ENCODE assay signal across 8 cellular contexts in genomic region chr18:36828630-36829361, GRCh38. TPM values are rescaled to one million over a fixed set of nuclear protein-coding genes. Genes with fewer than 3 reads are reported as not detected.
DNase-seq lines count a peak whose midpoint lies in the region; ATAC-seq and TF ChIP-seq lines count a peak whose summit lies in the region.

KIAA1328 (plus strand) TSS chr18:36829127; CDS start chr18:36829139, 12 bp downstream.
TPGS2 (minus strand) TSS chr18:36829002; CDS start chr18:36828767, 235 bp downstream.

- peak within 1 kb of the TSS; percentile 88 for H3K27ac ChIP-seq in GM23338 (ENCODE audit: low read depth)

- H3K4me2 ChIP-seq in GM23338 = peak within 1 kb of the TSS; percentile 79

- H3F3A ChIP-seq in GM23338 (replicated peaks; ENCODE audit: low read depth) = no peaks in the 10 kb centered on the region; the same call in 1 of the 2 replicates

- H3K79me2 ChIP-seq in GM23338 (replicated peaks; ENCODE audit: insufficient read depth) = peaks cover 31% of the 10 kb centered on the region

- peaks cover 18% of the 10 kb centered on the region for H3K4me1 Mint-ChIP-seq in GM23338
- H3K4me1 Mint-ChIP-seq in activated T-helper 2 cell treated with anti-CD3 and anti-CD28 coated beads, Interferon-gamma antibody, Interleukin-2, Interleukin-4, amounts not matched to agents 10 μg/mL and 5 μg/mL and 100 μg/mL, durations not matched to agents 14 hours and 24 hours and 36 hours (ENCODE audit: low read depth) = peaks cover 48% of the 10 kb centered on the region
- peaks cover 38% of the 10 kb centered on the region for H3K4me1 Mint-ChIP-seq in nephron progenitor cell
- peaks cover 49% of the 10 kb centered on the region for H3K4me1 Mint-ChIP-seq in stimulated activated naive CD8-positive, alpha-beta T cell treated with anti-CD3 and anti-CD28 coated beads, Interleukin-15, amount 100 ng/mL, for 72 hours

- H3K4me3 Mint-ChIP-seq in GM23338 = peak within 1 kb of the TSS; percentile 100
- H3K4me3 Mint-ChIP-seq in activated T-helper 2 cell treated with anti-CD3 and anti-CD28 coated beads, Interferon-gamma antibody, Interleukin-2, Interleukin-4, amounts not matched to agents 10 μg/mL and 5 μg/mL and 100 μg/mL, durations not matched to agents 14 hours and 24 hours and 36 hours (ENCODE audit: low read depth) = peak within 1 kb of the TSS; percentile 88
- H3K4me3 Mint-ChIP-seq in nephron progenitor cell = peak within 1 kb of the TSS; percentile 98
- peak within 1 kb of the TSS; percentile 87 for H3K4me3 Mint-ChIP-seq in stimulated activated naive CD8-positive, alpha-beta T cell treated with anti-CD3 and anti-CD28 coated beads, Interleukin-15, amount 100 ng/mL, for 72 hours

- intact Hi-C loops in activated T-helper 2 cell treated with anti-CD3 and anti-CD28 coated beads, Interferon-gamma antibody, Interleukin-2, Interleukin-4, amounts not matched to agents 10 μg/mL and 5 μg/mL and 100 μg/mL, durations not matched to agents 14 hours and 24 hours and 36 hours (cut with micrococcal nuclease) = loop anchor here (2.0 to 5.0 kb wide), 4 partner anchors 22 to 856 kb away; partner anchors contain the start of genes ELP2, RMP24 and SLC39A6

- H3K9me3 Mint-ChIP-seq in GM23338 (no peaks in the 10 kb centered on the region), nephron progenitor cell (peaks cover 18% of the 10 kb centered on the region)
- H3K9me3 Mint-ChIP-seq in activated T-helper 2 cell treated with anti-CD3 and anti-CD28 coated beads, Interferon-gamma antibody, Interleukin-2, Interleukin-4, amounts not matched to agents 10 μg/mL and 5 μg/mL and 100 μg/mL, durations not matched to agents 14 hours and 24 hours and 36 hours = no peaks in the 10 kb centered on the region
- no peaks in the 10 kb centered on the region for H3K9me3 Mint-ChIP-seq in stimulated activated naive CD8-positive, alpha-beta T cell treated with anti-CD3 and anti-CD28 coated beads, Interleukin-15, amount 100 ng/mL, for 72 hours

- 0 out of 2 replicates have a peak, but pooled peaks cover 2% of the 10 kb centered on the region for H3K36me3 ChIP-seq in GM23338 (ENCODE audit: insufficient read depth)

- H3K9me2 ChIP-seq in GM23338 (ENCODE audit: insufficient read depth) = no peaks in the 10 kb centered on the region

- H3K4me3 ChIP-seq in GM23338 = peak within 1 kb of the TSS; percentile 95

- H3K36me3 Mint-ChIP-seq in GM23338 (ENCODE audit: low read depth) (peaks cover 18% of the 10 kb centered on the region), nephron progenitor cell (ENCODE audit: low read depth) (peaks cover 36% of the 10 kb centered on the region)
- H3K36me3 Mint-ChIP-seq in activated T-helper 2 cell treated with anti-CD3 and anti-CD28 coated beads, Interferon-gamma antibody, Interleukin-2, Interleukin-4, amounts not matched to agents 10 μg/mL and 5 μg/mL and 100 μg/mL, durations not matched to agents 14 hours and 24 hours and 36 hours (ENCODE audit: low read depth) = peaks cover 23% of the 10 kb centered on the region

- H3K27ac Mint-ChIP-seq in GM23338 (peak within 1 kb of the TSS; percentile 97), nephron progenitor cell (peak within 1 kb of the TSS; percentile 96)
- peak within 1 kb of the TSS; percentile 95 for H3K27ac Mint-ChIP-seq in activated T-helper 2 cell treated with anti-CD3 and anti-CD28 coated beads, Interferon-gamma antibody, Interleukin-2, Interleukin-4, amounts not matched to agents 10 μg/mL and 5 μg/mL and 100 μg/mL, durations not matched to agents 14 hours and 24 hours and 36 hours
- peak within 1 kb of the TSS; percentile 91 to 96 for H3K27ac Mint-ChIP-seq in stimulated activated naive CD8-positive, alpha-beta T cell treated with anti-CD3 and anti-CD28 coated beads, Interleukin-15, amount 100 ng/mL, for 72 hours

- H4K20me1 ChIP-seq in GM23338 (replicated peaks; ENCODE audit: insufficient read depth) = 0 out of 2 replicates have a peak, but pooled peaks cover 6% of the 10 kb centered on the region

- peak; percentile 87 for ATAC-seq in GM23338
- peak; percentile 93 for ATAC-seq in stimulated activated naive CD8-positive, alpha-beta T cell treated with anti-CD3 and anti-CD28 coated beads, Interleukin-15, amount 100 ng/mL, for 72 hours

- TF ChIP-seq CTCF in GM23338 (conservative IDR thresholded peaks at IDR 0.05; ENCODE audit: low read depth in 2 of 2) (peak; percentile 52 to 69), nephron progenitor cell (IDR thresholded peaks at IDR 0.05) (peak; percentile 52)

- H3K27me3 ChIP-seq in GM23338 (ENCODE audit: insufficient read depth) = no peaks in the 10 kb centered on the region

- DNase-seq in ELF-1 (ENCODE audit: low read depth, low spot score) = peak; percentile 91
- peak; percentile 88 for DNase-seq in GM23338 (ENCODE audit: low spot score)
- peak; percentile 83 for DNase-seq in LHCN-M2 (ENCODE audit: low read depth)
- peak; percentile 93 for DNase-seq in RPMI8226
- DNase-seq in activated T-helper 2 cell treated with anti-CD3 and anti-CD28 coated beads, Interferon-gamma antibody, Interleukin-2, Interleukin-4, amounts not matched to agents 10 μg/mL and 5 μg/mL and 100 μg/mL, durations not matched to agents 14 hours and 24 hours and 36 hours (ENCODE audit: low spot score) = peak; percentile 86
- peak; percentile 75 for DNase-seq in fibroblast of peridontal ligament (ENCODE audit: extremely low read depth)
- peak; percentile 84 for DNase-seq in nephron progenitor cell
- peak; percentile 88 to 89 for DNase-seq in stimulated activated naive CD8-positive, alpha-beta T cell treated with anti-CD3 and anti-CD28 coated beads, Interleukin-15, amount 100 ng/mL, for 72 hours

- H3K4me1 ChIP-seq in GM23338 (ENCODE audit: insufficient read depth) = no peaks in the 10 kb centered on the region

- H3K27me3 Mint-ChIP-seq in GM23338 (ENCODE audit: insufficient read depth, low read depth, poor library complexity) (no peaks in the 10 kb centered on the region), nephron progenitor cell (ENCODE audit: low read depth, poor library complexity) (no peaks in the 10 kb centered on the region)
- H3K27me3 Mint-ChIP-seq in activated T-helper 2 cell treated with anti-CD3 and anti-CD28 coated beads, Interferon-gamma antibody, Interleukin-2, Interleukin-4, amounts not matched to agents 10 μg/mL and 5 μg/mL and 100 μg/mL, durations not matched to agents 14 hours and 24 hours and 36 hours (ENCODE audit: low read depth) = no peaks in the 10 kb centered on the region
- H3K27me3 Mint-ChIP-seq in stimulated activated naive CD8-positive, alpha-beta T cell treated with anti-CD3 and anti-CD28 coated beads, Interleukin-15, amount 100 ng/mL, for 72 hours = no peaks in the 10 kb centered on the region

- peak within 1 kb of the TSS; percentile 99 for H2AFZ ChIP-seq in GM23338

TF ChIP-seq in GM23338, 12 proteins besides CTCF, POLR2A, EP300 and RAD21 (continues in another document):
- no peak for TF ChIP-seq JUNB (IDR thresholded peaks at IDR 0.05; ENCODE audit: unreplicated experiment)

RNA-seq across cellular contexts. Expression of gene KIAA1328, which starts in this region (rescaled TPM):
- total RNA-seq in GM23338 (2014; rRNA removed; shearing (Covaris generic)) = 8.4 and 8.6 TPM in 2 replicates
- 3.1 and 5.2 TPM in 2 replicates for polyA plus RNA-seq in GM23338 (2016; fragmentation: Nextera tagmentation; extraction: Ambion mirVana)
- 5.3 and 6.1 TPM in 2 replicates for total RNA-seq in LHCN-M2 (2014; rRNA removed)
- polyA plus RNA-seq in LHCN-M2 (2012) = 1.3 TPM
- 7.4 and 7.9 TPM in 2 replicates for total RNA-seq in activated T-helper 2 cell treated with anti-CD3 and anti-CD28 coated beads, Interferon-gamma antibody, Interleukin-2, Interleukin-4, amounts not matched to agents 10 μg/mL and 5 μg/mL and 100 μg/mL, durations not matched to agents 14 hours and 24 hours and 36 hours

RNA-seq across cellular contexts. Expression of gene TPGS2, which starts in this region (rescaled TPM):
- total RNA-seq in GM23338 (2014; rRNA removed; shearing (Covaris generic)) = 167 and 173 TPM in 2 replicates
- polyA plus RNA-seq in GM23338 (2016; fragmentation: Nextera tagmentation; extraction: Ambion mirVana) = 124 and 136 TPM in 2 replicates
- 294 and 385 TPM in 2 replicates for total RNA-seq in LHCN-M2 (2014; rRNA removed)
- 215 TPM for polyA plus RNA-seq in LHCN-M2 (2012)
- total RNA-seq in activated T-helper 2 cell treated with anti-CD3 and anti-CD28 coated beads, Interferon-gamma antibody, Interleukin-2, Interleukin-4, amounts not matched to agents 10 μg/mL and 5 μg/mL and 100 μg/mL, durations not matched to agents 14 hours and 24 hours and 36 hours = 81.6 and 83.3 TPM in 2 replicates

Comparison
In these comparisons a context has a peak if more than half of its experiments do, and no peak if none do; other contexts are left out.
1. Peak in every context shown above with its lines: DNase-seq, ATAC-seq, H3K4me3 ChIP-seq and H3K27ac ChIP-seq.